In genomic region chr19:49809155-49809986, GRCh38 we compare ENCODE assay signal across 9 cellular contexts. TPM values are rescaled to one million over a fixed set of nuclear protein-coding genes. Genes with fewer than 3 reads are reported as not detected.
DNase-seq lines count a peak whose midpoint lies in the region; ATAC-seq, FAIRE-seq and TF ChIP-seq lines count a peak whose summit lies in the region.
"Had no signal": no experiment of that assay in that cellular context is flagged by ENCODE, and none has a peak within 500 bp of the region (broad histone marks: within the 10 kb centered on the region; RNA-seq: fewer than 3 reads in every experiment).

No MANE protein-coding gene starts in this region.

- H3K9me3 ChIP-seq in mucosa of rectum (ENCODE audit: control insufficient read depth in 2 of 2, low read length in 2 of 2) = no peaks in the 10 kb centered on the region

- peak overlapping the region; percentile 49 to 80 for H3K9ac ChIP-seq in mucosa of rectum (ENCODE audit: low read depth in 1 of 2, low read length in 2 of 2)

- peaks cover 8 to 10% of the 10 kb centered on the region in 2 donors for H3K4me1 ChIP-seq in mucosa of rectum (ENCODE audit: control insufficient read depth in 2 of 2, insufficient read depth in 2 of 2, low read length in 2 of 2)

- peaks cover 42% of the 10 kb centered on the region for H3K4me1 Mint-ChIP-seq in CD14-positive monocyte
- H3K4me1 Mint-ChIP-seq in stimulated activated naive CD8-positive, alpha-beta T cell treated with anti-CD3 and anti-CD28 coated beads, Interleukin-15, amount 100 ng/mL, for 72 hours = peaks cover 55% of the 10 kb centered on the region

- TF ChIP-seq POLR2A in erythroblast (IDR thresholded peaks at IDR 0.05; ENCODE audit: low read length) (peak; percentile 54), H54 (IDR thresholded peaks at IDR 0.05; ENCODE audit: low read depth, low read length) (no peak; the same call in 1 of the 2 replicates)

- peaks cover 0 to 2% of the 10 kb centered on the region in 2 donors for H3K36me3 ChIP-seq in mucosa of rectum (ENCODE audit: control insufficient read depth in 2 of 2, insufficient read depth in 2 of 2, low read length in 2 of 2)

- ATAC-seq in stimulated activated naive CD8-positive, alpha-beta T cell treated with anti-CD3 and anti-CD28 coated beads, Interleukin-15, amount 100 ng/mL, for 72 hours = peak; percentile 32
- ATAC-seq in GM18502 (IDR thresholded peaks at IDR 0.05; ENCODE audit: poor library complexity, unreplicated experiment) = no peak

- H3K4me3 Mint-ChIP-seq in CD14-positive monocyte = peak overlapping the region; percentile 89 to 94
- peak overlapping the region; percentile 80 to 89 for H3K4me3 Mint-ChIP-seq in stimulated activated naive CD8-positive, alpha-beta T cell treated with anti-CD3 and anti-CD28 coated beads, Interleukin-15, amount 100 ng/mL, for 72 hours

- H3K27me3 ChIP-seq in mucosa of rectum (ENCODE audit: control insufficient read depth in 2 of 2, insufficient read depth in 2 of 2, low read length in 2 of 2) = no peaks in the 10 kb centered on the region

- no peaks in the 10 kb centered on the region for H3K9me3 Mint-ChIP-seq in CD14-positive monocyte
- H3K9me3 Mint-ChIP-seq in stimulated activated naive CD8-positive, alpha-beta T cell treated with anti-CD3 and anti-CD28 coated beads, Interleukin-15, amount 100 ng/mL, for 72 hours = no peaks in the 10 kb centered on the region

- H3K27ac ChIP-seq in mucosa of rectum (ENCODE audit: low read depth in 2 of 2, low read length in 2 of 2) = peak overlapping the region; percentile 35 to 70
- H3K27ac ChIP-seq: HL-60 had no signal

- FAIRE-seq in H54 (lab: Jason Lieb, UNC) = no peak

- DNase-seq in CD14-positive monocyte (ENCODE audit: low spot score) (peak; percentile 67), NCI-H1105 treated with DMSO at 0.1 percent for 48 hours (lab: John Stamatoyannopoulos, UW) (peak; percentile 70), erythroblast (lab: John Stamatoyannopoulos, UW) (peak in 1 of 2 experiments; percentile 64), H54 (ENCODE audit: insufficient read length, low spot score) (no peak)
- DNase-seq in activated CD8-positive, alpha-beta memory T cell treated with anti-CD3 and anti-CD28 coated beads for 24 hours = peak; percentile 79
- peak; percentile 39 to 50 for DNase-seq in stimulated activated naive CD8-positive, alpha-beta T cell treated with anti-CD3 and anti-CD28 coated beads, Interleukin-15, amount 100 ng/mL, for 72 hours

- H3K4me3 ChIP-seq in mucosa of rectum (ENCODE audit: low read length in 2 of 2) = peak overlapping the region; percentile 77 to 78

- no peak for TF ChIP-seq CTCF in CD14-positive monocyte (IDR thresholded peaks at IDR 0.05)

- peaks cover 17 to 23% of the 10 kb centered on the region in 2 donors for H3K36me3 Mint-ChIP-seq in CD14-positive monocyte

- H3K27me3 Mint-ChIP-seq in CD14-positive monocyte (ENCODE audit: low read depth in 3 of 3) = peaks cover 0 to 4% (median 0%) of the 10 kb centered on the region in 3 donors
- H3K27me3 Mint-ChIP-seq in stimulated activated naive CD8-positive, alpha-beta T cell treated with anti-CD3 and anti-CD28 coated beads, Interleukin-15, amount 100 ng/mL, for 72 hours = no peaks in the 10 kb centered on the region

- intact Hi-C loops in CD14-positive monocyte (cut with micrococcal nuclease) = loop anchor here (2.0 to 5.0 kb wide), 2 partner anchors 42 to 43 kb away; partner anchors contain the start of gene AP2A1 (in 2 of the 2)

- H3K27ac Mint-ChIP-seq in CD14-positive monocyte = peak overlapping the region; percentile 63 to 93 (median 89)
- H3K27ac Mint-ChIP-seq in stimulated activated naive CD8-positive, alpha-beta T cell treated with anti-CD3 and anti-CD28 coated beads, Interleukin-15, amount 100 ng/mL, for 72 hours = peak overlapping the region in 1 of 2 donors; percentile 80

RNA-seq across cellular contexts. Expression of gene FUZ, which starts 3.7 kb away (rescaled TPM):
- polyA plus RNA-seq in CD14-positive monocyte = 1 to 10 TPM; 5.3 TPM

RNA-seq across cellular contexts. Expression of gene MED25, which starts 8.7 kb away (rescaled TPM):
- polyA plus RNA-seq in CD14-positive monocyte = 10 to 100 TPM; 13.9 to 18.5 TPM

RNA-seq across cellular contexts. Expression of gene PTOV1, which starts 41.6 kb away (rescaled TPM):
- 10 to 100 TPM; 18.3 to 31.2 TPM for polyA plus RNA-seq in CD14-positive monocyte

RNA-seq across cellular contexts. Expression of gene AP2A1, which starts 42.6 kb away (rescaled TPM):
- 10 to 100 TPM; 12.1 to 15.1 TPM for polyA plus RNA-seq in CD14-positive monocyte

RNA-seq across cellular contexts. Expression of gene TSKS, which starts 46.3 kb away (rescaled TPM):
- polyA plus RNA-seq in CD14-positive monocyte = under 1 TPM; 0.37 to 0.51 TPM
